In the genomic region with DNA sequence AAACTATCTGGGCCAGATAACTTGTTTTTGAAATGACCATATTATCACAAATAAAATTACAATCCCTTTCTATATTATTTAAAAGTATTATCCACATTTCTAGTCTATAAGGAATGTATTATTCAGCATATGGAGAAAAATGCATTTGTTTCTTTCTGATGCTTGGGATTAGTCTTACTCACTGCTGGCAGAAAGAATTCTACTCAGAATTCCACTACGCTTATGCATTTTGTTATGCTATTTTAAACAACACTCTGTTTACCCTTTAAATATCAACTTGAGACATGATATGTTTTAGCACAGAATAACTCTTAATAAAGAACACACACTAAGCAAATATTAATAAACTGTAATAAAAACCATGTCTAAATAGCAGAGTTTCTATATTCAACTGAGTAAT, we compare ENCODE assay signal across 30 cellular contexts.
"Had no signal": no experiment of that assay in that cellular context is flagged by ENCODE, and none has a peak within 500 bp of the region (broad histone marks: within the 10 kb centered on the region; RNA-seq: fewer than 3 reads in every experiment).

No MANE protein-coding gene starts in this region.

- H3K9me3 ChIP-seq: esophagus muscularis mucosa, gastrocnemius medialis had no signal

- H3K27me3 ChIP-seq: brain microvascular endothelial cell, esophagus muscularis mucosa, foreskin keratinocyte, gastrocnemius medialis, heart right ventricle, hepatocyte had no signal

- H3K36me3 ChIP-seq: brain microvascular endothelial cell, esophagus muscularis mucosa, gastrocnemius medialis, heart right ventricle had no signal

- H3K4me3 ChIP-seq: coronary artery, esophagus muscularis mucosa, gastrocnemius medialis, heart right ventricle, hepatocyte had no signal

- ATAC-seq: activated CD4-positive, alpha-beta T cell treated with anti-CD3 and anti-CD28 coated beads for 36 hours; activated CD8-positive, alpha-beta memory T cell treated with anti-CD3 and anti-CD28 coated beads, Interleukin-2, amount 10 ng/mL, durations not matched to agents 7 days and 5 days; activated CD8-positive, alpha-beta T cell treated with anti-CD3 and anti-CD28 coated beads, Interleukin-2, amount 10 ng/mL, durations not matched to agents 7 days and 5 days; activated naive CD8-positive, alpha-beta T cell treated with anti-CD3 and anti-CD28 coated beads, Interleukin-2, amount 50 U/mL, for 24 hours; effector memory CD8-positive, alpha-beta T cell; foreskin keratinocyte; gastrocnemius medialis; heart right ventricle; T-helper 17 cell had no signal

- H2AFZ ChIP-seq: hepatocyte had no signal

- DNase-seq: activated CD4-positive, alpha-beta memory T cell treated with anti-CD3 and anti-CD28 coated beads for 36 hours; activated CD4-positive, alpha-beta T cell treated with anti-CD3 and anti-CD28 coated beads for 36 hours; activated CD4-positive, alpha-beta T cell treated with anti-CD3 and anti-CD28 coated beads, Interleukin-2, amount 10 ng/mL, durations not matched to agents 24 days and 14 days; activated CD4-positive, CD25-positive, alpha-beta regulatory T cell; activated CD4-positive, CD25-positive, alpha-beta regulatory T cell treated with anti-CD3 and anti-CD28 coated beads, Interleukin-2, amount 50 U/mL, for 72 hours; activated CD8-positive, alpha-beta memory T cell treated with anti-CD3 and anti-CD28 coated beads, Interleukin-2, amount 10 ng/mL, durations not matched to agents 7 days and 5 days; activated CD8-positive, alpha-beta memory T cell treated with anti-CD3 and anti-CD28 coated beads, Interleukin-2, amount 50 U/mL, for 4 hours; activated CD8-positive, alpha-beta T cell treated with anti-CD3 and anti-CD28 coated beads, Interleukin-2, amount 10 ng/mL, durations not matched to agents 7 days and 5 days; activated effector memory CD4-positive, alpha-beta T cell treated with anti-CD3 and anti-CD28 coated beads, Interleukin-2, amount 50 U/mL, for 16 hours; activated naive CD4-positive, alpha-beta T cell treated with anti-CD3 and anti-CD28 coated beads for 36 hours; activated naive CD8-positive, alpha-beta T cell treated with anti-CD3 and anti-CD28 coated beads for 36 hours; activated naive CD8-positive, alpha-beta T cell treated with anti-CD3 and anti-CD28 coated beads, Interleukin-2, amount 50 U/mL, for 24 hours; activated T-cell treated with anti-CD3 and anti-CD28 coated beads, Interleukin-2, amount 50 U/mL, for 1 hour; activated T-cell treated with anti-CD3 and anti-CD28 coated beads, Interleukin-2, amount 50 U/mL, for 48 hours; amniotic stem cell; anterior cingulate cortex; brain microvascular endothelial cell; dermis blood vessel endothelial cell; effector CD4-positive, alpha-beta T cell; effector memory CD8-positive, alpha-beta T cell; erythroblast; foreskin keratinocyte; gastrocnemius medialis; heart right ventricle; T-helper 1 cell; T-helper 17 cell; T1000 had no signal

- H3K4me1 ChIP-seq: esophagus muscularis mucosa, foreskin keratinocyte, gastrocnemius medialis, heart right ventricle had no signal

- H3K27ac ChIP-seq: brain microvascular endothelial cell, coronary artery, esophagus muscularis mucosa, foreskin keratinocyte, gastrocnemius medialis, heart right ventricle, hepatocyte had no signal

- H3K4me2 ChIP-seq: hepatocyte had no signal

- H3K79me2 ChIP-seq: hepatocyte had no signal
